Comparison of ENCODE assay signal across 13 cellular contexts in the genomic region with DNA sequence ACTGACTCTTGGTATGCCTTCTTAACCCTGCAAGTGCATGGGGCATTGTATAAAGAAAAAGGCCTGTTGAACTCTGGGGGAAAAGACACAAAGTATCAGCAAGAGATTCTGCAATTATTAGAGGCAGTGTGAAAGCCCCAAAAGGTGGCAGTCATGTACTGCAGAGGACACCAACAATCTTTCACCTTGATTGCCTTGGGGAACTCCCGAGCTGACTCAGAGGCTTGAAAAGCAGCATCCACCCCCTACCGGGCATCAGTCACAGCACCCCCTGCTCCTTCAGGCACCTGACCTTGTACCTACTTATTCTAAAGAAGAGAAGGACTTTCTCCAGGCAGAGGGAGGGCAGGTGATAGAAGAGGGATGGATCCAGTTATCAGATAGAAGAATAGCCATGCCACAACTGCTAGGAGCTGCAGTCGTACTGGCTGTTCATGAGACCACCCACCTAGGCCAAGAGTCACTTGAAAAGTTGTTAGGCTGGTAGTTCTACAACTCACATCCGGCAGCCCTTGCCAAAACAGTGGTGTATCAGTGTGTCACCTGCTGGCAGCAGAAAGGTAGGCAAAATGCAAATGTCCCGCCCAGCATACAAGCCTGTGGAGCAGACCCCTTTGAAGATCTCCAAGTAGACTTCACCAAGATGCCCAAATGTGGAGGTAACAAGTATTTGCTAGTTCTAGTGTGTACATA.
DNase-seq lines count a peak whose midpoint lies in the region; ATAC-seq, FAIRE-seq and TF ChIP-seq lines count a peak whose summit lies in the region.
"Had no signal": no experiment of that assay in that cellular context is flagged by ENCODE, and none has a peak within 500 bp of the region (broad histone marks: within the 10 kb centered on the region; RNA-seq: fewer than 3 reads in every experiment).

No MANE protein-coding gene starts in this region.

- dilution Hi-C loops in keratinocyte (cut with MboI; ENCODE audit: extremely low pct_ligation_motif_present, low sequenced_read_pairs) = no loop called here

- no peaks in the 10 kb centered on the region for H3K27me3 Mint-ChIP-seq in CD4-positive, alpha-beta T cell
- H3K27me3 Mint-ChIP-seq: activated naive CD4-positive, alpha-beta T cell treated with anti-CD3 and anti-CD28 coated beads, Interleukin-2, amount 50 U/mL, for 24 hours had no signal

- no peaks in the 10 kb centered on the region for H3K4me1 Mint-ChIP-seq in CD4-positive, alpha-beta T cell (ENCODE audit: low read depth)
- H3K4me1 Mint-ChIP-seq: activated naive CD4-positive, alpha-beta T cell treated with anti-CD3 and anti-CD28 coated beads, Interleukin-2, amount 50 U/mL, for 24 hours had no signal

- H3K4me3 ChIP-seq in MG63 (no peak overlapping the region), keratinocyte (ENCODE audit: control insufficient read depth in 2 of 3, extremely low read depth in 1 of 3, insufficient read depth in 2 of 3, low read depth in 1 of 3, low read length in 3 of 3) (no peak overlapping the region)

- intact Hi-C loops in cardiac septum (cut with DNase I) = no loop called here
- intact Hi-C loops in CD4-positive, alpha-beta T cell (cut with DNase I, micrococcal nuclease) = no loop called here

- H3K36me3 ChIP-seq in MG63 (no peaks in the 10 kb centered on the region), keratinocyte (ENCODE audit: control insufficient read depth in 2 of 2, extremely low read depth in 1 of 2, insufficient read depth in 2 of 2, low read length in 2 of 2) (no peaks in the 10 kb centered on the region)

- no peak overlapping the region for H3K4me3 Mint-ChIP-seq in CD4-positive, alpha-beta T cell
- H3K4me3 Mint-ChIP-seq: activated naive CD4-positive, alpha-beta T cell treated with anti-CD3 and anti-CD28 coated beads, Interleukin-2, amount 50 U/mL, for 24 hours had no signal

- no peaks in the 10 kb centered on the region for H3K9me3 ChIP-seq in MG63
- no peaks in the 10 kb centered on the region for H3K9me3 ChIP-seq in keratinocyte (ENCODE audit: control insufficient read depth, low read depth, low read length)
- no peaks in the 10 kb centered on the region for H3K9me3 ChIP-seq in CD4-positive, alpha-beta T cell (ENCODE audit: control insufficient read depth, low read length)

- no peak overlapping the region for H3K4me2 ChIP-seq in keratinocyte (ENCODE audit: control insufficient read depth, extremely low read depth, insufficient read depth, low read depth, low read length)

- H3K27ac Mint-ChIP-seq in CD4-positive, alpha-beta T cell = no peak overlapping the region
- H3K27ac Mint-ChIP-seq: activated naive CD4-positive, alpha-beta T cell treated with anti-CD3 and anti-CD28 coated beads, Interleukin-2, amount 50 U/mL, for 24 hours had no signal

- DNase-seq in DMS 273 (lab: John Stamatoyannopoulos, UW; ENCODE audit: unreplicated experiment) (peak; percentile 2), DMS 273 treated with DMSO at 0.1 percent for 48 hours (lab: John Stamatoyannopoulos, UW) (no peak), MG63 (peak; percentile 3), keratinocyte (ENCODE audit: low read depth, low spot score) (no peak), cardiac septum (ENCODE audit: low spot score) (no peak), amniotic stem cell (lab: John Stamatoyannopoulos, UW) (no peak)
- DNase-seq in CD4-positive, alpha-beta T cell = no peak
- DNase-seq: islet precursor cell, trophoblast cell had no signal

- no peaks in the 10 kb centered on the region for H3K79me2 ChIP-seq in keratinocyte (ENCODE audit: control insufficient read depth, insufficient read depth, low read length)

- no peaks in the 10 kb centered on the region for H3K9me1 ChIP-seq in keratinocyte (ENCODE audit: control insufficient read depth, extremely low read depth, insufficient read depth, low read length)

- H3K36me3 Mint-ChIP-seq in CD4-positive, alpha-beta T cell (ENCODE audit: low read depth) = no peaks in the 10 kb centered on the region
- H3K36me3 Mint-ChIP-seq: activated naive CD4-positive, alpha-beta T cell treated with anti-CD3 and anti-CD28 coated beads, Interleukin-2, amount 50 U/mL, for 24 hours had no signal

- no peak for FAIRE-seq in keratinocyte (lab: Jason Lieb, UNC)
- FAIRE-seq: endothelial cell of umbilical vein had no signal

- H2AFZ ChIP-seq in keratinocyte (ENCODE audit: control insufficient read depth, low read length) = no peak overlapping the region

- peak in 2 of 3 experiments; percentile 16 for TF ChIP-seq CTCF in keratinocyte (optimal IDR thresholded peaks at IDR 0.05 in 1 of 3, IDR thresholded peaks at IDR 0.05 in 1 of 3, conservative IDR thresholded peaks at IDR 0.05 in 1 of 3; ENCODE audit: extremely low read depth in 1 of 3, insufficient read depth in 2 of 3, low read length in 3 of 3)
- no peak for TF ChIP-seq CTCF in CD4-positive, alpha-beta T cell (IDR thresholded peaks at IDR 0.05)

- no peaks in the 10 kb centered on the region for H4K20me1 ChIP-seq in keratinocyte (ENCODE audit: control insufficient read depth, extremely low read depth, insufficient read depth, low read length)

- H3K4me1 ChIP-seq in keratinocyte (ENCODE audit: control insufficient read depth, extremely low read depth, insufficient read depth, low read length) = no peaks in the 10 kb centered on the region

- peak; percentile 66 for ATAC-seq in HG02588 (IDR thresholded peaks at IDR 0.05; ENCODE audit: unreplicated experiment)
- no peak for ATAC-seq in CD4-positive, alpha-beta T cell (ENCODE audit: poor library complexity)

- no peak overlapping the region for H3K27ac ChIP-seq in keratinocyte (ENCODE audit: control insufficient read depth, insufficient read depth, low read length)
- no peak overlapping the region for H3K27ac ChIP-seq in CD4-positive, alpha-beta T cell (ENCODE audit: low read depth, low read length)
- H3K27ac ChIP-seq: 22Rv1 had no signal

- POLR2A ChIA-PET in CD4-positive, alpha-beta T cell (lab: Charles Lee) = no interaction called here

- no peaks in the 10 kb centered on the region for H3K9me3 Mint-ChIP-seq in CD4-positive, alpha-beta T cell
- H3K9me3 Mint-ChIP-seq: activated naive CD4-positive, alpha-beta T cell treated with anti-CD3 and anti-CD28 coated beads, Interleukin-2, amount 50 U/mL, for 24 hours had no signal

- CTCF ChIA-PET in CD4-positive, alpha-beta T cell (lab: Charles Lee) = no interaction called here

- H3K27me3 ChIP-seq in MG63 (no peaks in the 10 kb centered on the region), keratinocyte (ENCODE audit: control insufficient read depth, extremely low read depth, insufficient read depth, low read length) (no peaks in the 10 kb centered on the region)
- no peaks in the 10 kb centered on the region for H3K27me3 ChIP-seq in CD4-positive, alpha-beta T cell (ENCODE audit: control insufficient read depth, insufficient read depth, low read length)

- H3K9ac ChIP-seq in keratinocyte (ENCODE audit: control insufficient read depth, extremely low read depth, insufficient read depth, low read length) = no peak overlapping the region

Comparison
In these comparisons a context has a peak if more than half of its experiments do, and no peak if none do; other contexts are left out.
1. DNase-seq: peak in DMS 273 (single experiment) and MG63 (single experiment); none in DMS 273 treated with DMSO at 0.1 percent for 48 hours (single experiment), keratinocyte (single experiment), cardiac septum (single experiment), amniotic stem cell (single experiment) and CD4-positive, alpha-beta T cell (0 of 10).